Comparison of ENCODE assay signal across 13 cellular contexts in genomic region chr1:67793562-67793961, GRCh38. TPM values are rescaled to one million over a fixed set of nuclear protein-coding genes. Genes with fewer than 3 reads are reported as not detected.
A peak's percentile ranks its signal among the peaks of the same experiment; 100 is the strongest.
DNase-seq lines count a peak whose midpoint lies in the region; ATAC-seq, FAIRE-seq and TF ChIP-seq lines count a peak whose summit lies in the region.
"Had no signal": no experiment of that assay in that cellular context is flagged by ENCODE, and none has a peak within 500 bp of the region (broad histone marks: within the 10 kb centered on the region; RNA-seq: fewer than 3 reads in every experiment).

No MANE protein-coding gene starts in this region.

- no peaks in the 10 kb centered on the region for H4K20me1 ChIP-seq in endothelial cell of umbilical vein (replicated peaks; ENCODE audit: control insufficient read depth, extremely low read depth, insufficient read depth, low read length)

- H3K36me3 ChIP-seq in Peyer's patch = no peaks in the 10 kb centered on the region
- no peaks in the 10 kb centered on the region for H3K36me3 ChIP-seq in endothelial cell of umbilical vein (ENCODE audit: control insufficient read depth in 2 of 2, extremely low read depth in 1 of 2, insufficient read depth in 2 of 2, low read length in 2 of 2)
- H3K36me3 ChIP-seq: heart right ventricle had no signal

- no peaks in the 10 kb centered on the region for H3K9me1 ChIP-seq in endothelial cell of umbilical vein (replicated peaks; ENCODE audit: control insufficient read depth, extremely low read depth, insufficient read depth, low read length)

- ATAC-seq in A549 = no peak

- H3K27me3 ChIP-seq in Peyer's patch (no peaks in the 10 kb centered on the region), endothelial cell of umbilical vein (ENCODE audit: control insufficient read depth in 2 of 2, insufficient read depth in 2 of 2, low read length in 2 of 2) (no peaks in the 10 kb centered on the region)
- H3K27me3 ChIP-seq: heart right ventricle had no signal

- no peak overlapping the region for H2AFZ ChIP-seq in endothelial cell of umbilical vein (ENCODE audit: low read depth, low read length)

- H3K4me2 ChIP-seq in A549 (peak overlapping the region; percentile 93), endothelial cell of umbilical vein (ENCODE audit: insufficient read depth, low read length) (peak overlapping the region; percentile 67)

- H3K9me3 ChIP-seq in A549 (peaks cover 24% of the 10 kb centered on the region), Peyer's patch (no peaks in the 10 kb centered on the region), endothelial cell of umbilical vein (replicated peaks; ENCODE audit: control insufficient read depth, insufficient read depth, low read length) (no peaks in the 10 kb centered on the region)
- H3K9me3 ChIP-seq: heart right ventricle had no signal

- H3K27ac ChIP-seq in A549 (peak overlapping the region; percentile 89 to 99), Peyer's patch (peak overlapping the region in 3 of 4 donors; percentile 52 to 68 (median 54)), endothelial cell of umbilical vein (ENCODE audit: insufficient read depth, low read depth, low read length) (peak overlapping the region; percentile 92)

- peak overlapping the region in 2 of 3 experiments; percentile 1 to 9 for H3K4me3 Mint-ChIP-seq in nephron

- FAIRE-seq in A549 (lab: Jason Lieb, UNC) = no peak
- no peak for FAIRE-seq in endothelial cell of umbilical vein (lab: Jason Lieb, UNC)
- FAIRE-seq in GM12892 (lab: Jason Lieb, UNC) = no peak

- peak overlapping the region; percentile 89 to 92 (median 89) for H3K27ac Mint-ChIP-seq in nephron

- POLR2A ChIA-PET in A549 (lab: Yijun Ruan, JAX) (no interaction called here), endothelial cell of umbilical vein (lab: Charles Lee) (no interaction called here)

- no TSS peak for BruUV-seq in endothelial cell of umbilical vein (replicated peaks; lab: Mats Ljungman, UMichigan)

- H3K27me3 Mint-ChIP-seq in nephron (ENCODE audit: low read depth) = no peaks in the 10 kb centered on the region

- dilution Hi-C loops in endothelial cell of umbilical vein (cut with MboI; ENCODE audit: extremely low pct_ligation_motif_present, low sequenced_read_pairs) = no loop called here

- intact Hi-C loops in endothelial cell of umbilical vein (cut with micrococcal nuclease) = loop anchor here (2.0 kb wide), 2 partner anchors 17 to 47 kb away; no protein-coding TSS in a partner anchor

- no peak for TF ChIP-seq EP300 in A549 (IDR thresholded peaks at IDR 0.05)

- no peaks in the 10 kb centered on the region for H3K9me3 Mint-ChIP-seq in nephron

- peaks cover 41% of the 10 kb centered on the region for H3K4me1 Mint-ChIP-seq in nephron

- CTCF ChIA-PET in A549 (lab: Yijun Ruan, JAX) (interaction anchor here (0.6 to 3.4 kb wide), 4 partner anchors 34 to 1454 kb away, joined by 5 to 10 read pairs (median 6); no protein-coding TSS in a partner anchor), endothelial cell of umbilical vein (lab: Charles Lee) (interaction anchor here (0.9 to 3.9 kb wide), 6 partner anchors 9 to 33 kb away, joined by 3 to 18 read pairs (median 5); no protein-coding TSS in a partner anchor)

- no peak for TF ChIP-seq RAD21 in A549 (conservative IDR thresholded peaks at IDR 0.05 in 1 of 2, IDR thresholded peaks at IDR 0.05 in 1 of 2)

- H3K4me3 ChIP-seq in A549 = no peak overlapping the region
- H3K4me3 ChIP-seq in Peyer's patch = no peak overlapping the region
- H3K4me3 ChIP-seq in endothelial cell of umbilical vein (replicated peaks in 1 of 3; ENCODE audit: insufficient read depth in 1 of 3, low read depth in 1 of 3, low read length in 3 of 3) = no peak overlapping the region
- H3K4me3 ChIP-seq: heart right ventricle had no signal

- TF ChIP-seq POLR2A in A549 (IDR thresholded peaks at IDR 0.05; ENCODE audit: low read length) (no peak), Peyer's patch (IDR thresholded peaks at IDR 0.05) (no peak), endothelial cell of umbilical vein (IDR thresholded peaks at IDR 0.05; ENCODE audit: low read depth, low read length) (no peak), GM12892 (IDR thresholded peaks at IDR 0.05; ENCODE audit: low read depth, low read length) (no peak)

- H3K36me3 Mint-ChIP-seq in nephron (ENCODE audit: low read depth) = peaks cover 15% of the 10 kb centered on the region

- peaks cover 69% of the 10 kb centered on the region for H3K4me1 ChIP-seq in A549
- H3K4me1 ChIP-seq in Peyer's patch = peaks cover 0 to 19% (median 2%) of the 10 kb centered on the region in 4 donors
- H3K4me1 ChIP-seq in endothelial cell of umbilical vein (ENCODE audit: control insufficient read depth, extremely low read depth, insufficient read depth, low read length) = peaks cover 80% of the 10 kb centered on the region

- 27% methylated on average over 3 of the region's 3 CpGs for WGBS in A549 (ENCODE audit: missing lambda C conversion rate)

- DNase-seq in A549 (ENCODE audit: low read depth in 1 of 2, low spot score in 1 of 2) (no peak), Peyer's patch (no peak), endothelial cell of umbilical vein (ENCODE audit: low read depth, low spot score) (peak; percentile 64), GM12892 (ENCODE audit: insufficient read length) (no peak), NCI-H1436 (lab: John Stamatoyannopoulos, UW) (no peak), NCI-H1694 (lab: John Stamatoyannopoulos, UW) (no peak)
- no peak for DNase-seq in activated CD4-positive, alpha-beta T cell treated with anti-CD3 and anti-CD28 coated beads, Interleukin-2, amount 50 U/mL, for 4 hours
- DNase-seq: activated T-cell treated with anti-CD3 and anti-CD28 coated beads, Interleukin-2, amount 50 U/mL, for 1 hour; DND-41; heart right ventricle; NCI-H2029 treated with DMSO at 0.1 percent for 48 hours; stimulated activated CD4-positive, alpha-beta T cell treated with anti-CD3 and anti-CD28 coated beads, Interleukin-15, amount 100 ng/mL, for 24 hours had no signal

- H3K9ac ChIP-seq in endothelial cell of umbilical vein (replicated peaks; ENCODE audit: extremely low read depth, insufficient read depth, low read length) = peak overlapping the region; percentile 76

- TF ChIP-seq CTCF in A549 (IDR thresholded peaks at IDR 0.05) = no peak
- no peak for TF ChIP-seq CTCF in Peyer's patch (IDR thresholded peaks at IDR 0.05)
- no peak for TF ChIP-seq CTCF in endothelial cell of umbilical vein (IDR thresholded peaks at IDR 0.05; ENCODE audit: extremely low read depth in 1 of 2, insufficient read depth in 1 of 2, low read depth in 1 of 2, low read length in 2 of 2)
- TF ChIP-seq CTCF in nephron (IDR thresholded peaks at IDR 0.05; ENCODE audit: unreplicated experiment in 3 of 3) = no peak

- peaks cover 80% of the 10 kb centered on the region for H3K79me2 ChIP-seq in endothelial cell of umbilical vein (ENCODE audit: control insufficient read depth, insufficient read depth, low read length)

TF ChIP-seq in A549, 52 proteins besides CTCF, POLR2A, EP300 and RAD21:
- no peak for TF ChIP-seq TP53 (CRISPR knock-in tag; IDR thresholded peaks at IDR 0.05)
- no peak for TF ChIP-seq NPAS2 (CRISPR knock-in tag; IDR thresholded peaks at IDR 0.05; ENCODE audit: borderline replicate concordance)
- no peak for TF ChIP-seq FOSL2 (IDR thresholded peaks at IDR 0.05)
- TF ChIP-seq FOSL2 (CRISPR knock-in tag; IDR thresholded peaks at IDR 0.05) = 0 out of 2 replicates have a peak, but pooled peaks have one; percentile 3

TF ChIP-seq in endothelial cell of umbilical vein, 7 proteins besides CTCF, POLR2A, EP300 and RAD21:
- TF ChIP-seq JUN (IDR thresholded peaks at IDR 0.05; ENCODE audit: borderline replicate concordance, insufficient read depth, insufficient read length, low read depth) = no peak
- no peak for TF ChIP-seq EZH2 (IDR thresholded peaks at IDR 0.05; ENCODE audit: borderline replicate concordance, low read depth, low read length, severe bottlenecking)
- no peak for TF ChIP-seq GATA2 (IDR thresholded peaks at IDR 0.05; ENCODE audit: insufficient read depth, insufficient read length, low read depth, low read length)
- TF ChIP-seq POLR2AphosphoS5 (IDR thresholded peaks at IDR 0.05; ENCODE audit: insufficient read depth, low read depth, low read length) = no peak
- TF ChIP-seq FOS (IDR thresholded peaks at IDR 0.05; ENCODE audit: borderline replicate concordance, insufficient read depth, low read length) = no peak
- TF ChIP-seq MAX (IDR thresholded peaks at IDR 0.05; ENCODE audit: insufficient read depth, insufficient read length) = no peak
- no peak for TF ChIP-seq MYC (IDR thresholded peaks at IDR 0.05; ENCODE audit: low read depth, low read length)

RNA-seq across cellular contexts. Expression of gene GNG12, which starts 39.7 kb away (rescaled TPM):
- polyA plus RNA-seq in A549 (2011; rRNA removed) = 104 and 132 TPM in 2 replicates
- 24.7 and 29.7 TPM in 2 replicates for polyA plus RNA-seq in A549 (2012; cell fraction: cytosol; rRNA removed)
- polyA plus RNA-seq in A549 (2012; cell fraction: nucleus; rRNA removed) = 9.3 and 20.2 TPM in 2 replicates
- 91.4 to 96.1 TPM (median 91.8 TPM) in 3 replicates for polyA plus RNA-seq in A549 (2017; fragmentation: RNase III; extraction: RNeasy Plus Mini Kit Qiagen cat#74134 plus additional on column Dnase treatment)
- 55.8 and 55.9 TPM in 2 replicates for polyA minus RNA-seq in A549 (2011; rRNA and poly(A)+ RNA removed)
- total RNA-seq in Peyer's patch = 100 to 1,000 TPM in 3 of 4 donors, 10 to 100 TPM in 1; 61.9 to 271 (median 165) TPM
- 145 and 152 TPM in 2 replicates for total RNA-seq in endothelial cell of umbilical vein
- 90.3 and 107 TPM in 2 replicates for polyA plus RNA-seq in endothelial cell of umbilical vein
- 109 and 110 TPM in 2 replicates for polyA plus RNA-seq in endothelial cell of umbilical vein (2011; cell fraction: cytosol; rRNA removed)
- polyA plus RNA-seq in endothelial cell of umbilical vein (2011; cell fraction: nucleus; rRNA removed) = 70.6 and 93.2 TPM in 2 replicates
- polyA plus RNA-seq in endothelial cell of umbilical vein (2012) = 77.5 and 122 TPM in 2 replicates
- 167 and 171 TPM in 2 replicates for polyA minus RNA-seq in endothelial cell of umbilical vein
- 21.4 TPM for polyA minus RNA-seq in endothelial cell of umbilical vein (2011; cell fraction: cytosol; rRNA and poly(A)+ RNA removed)
- polyA minus RNA-seq in endothelial cell of umbilical vein (2011; cell fraction: nucleus; rRNA and poly(A)+ RNA removed) = 126 and 167 TPM in 2 replicates
- polyA plus RNA-seq in GM12892 (2012; ENCODE audit: missing spikeins) = 0.32 TPM
